ENCODE assay signal across 1 cellular context in the genomic region with DNA sequence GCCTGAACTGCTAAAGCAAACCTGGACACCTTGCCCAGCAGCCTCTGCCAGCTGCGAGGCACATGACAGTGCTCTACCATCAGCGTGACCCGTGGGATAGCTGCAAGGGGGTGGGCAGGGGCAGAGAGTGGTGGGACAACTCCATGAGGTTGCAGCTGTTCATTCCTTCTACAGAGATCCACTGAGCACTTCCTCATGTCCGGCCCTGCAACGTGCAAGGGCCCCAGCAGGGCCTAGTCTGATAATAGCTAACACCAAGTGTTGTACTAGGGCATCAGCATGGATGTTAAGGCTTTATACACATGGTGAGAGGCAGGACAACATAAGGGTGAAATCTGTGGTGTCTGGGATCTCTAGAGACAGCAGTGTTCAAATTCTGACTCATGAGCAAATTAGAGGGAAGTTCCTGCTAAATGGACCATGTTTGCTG.
TF ChIP-seq lines count a peak whose summit lies in the region.

No MANE protein-coding gene starts in this region.

TF ChIP-seq in GM12878, 131 proteins besides CTCF, POLR2A, EP300 and RAD21 (continues in another document):
- TF ChIP-seq, protein P1, sequence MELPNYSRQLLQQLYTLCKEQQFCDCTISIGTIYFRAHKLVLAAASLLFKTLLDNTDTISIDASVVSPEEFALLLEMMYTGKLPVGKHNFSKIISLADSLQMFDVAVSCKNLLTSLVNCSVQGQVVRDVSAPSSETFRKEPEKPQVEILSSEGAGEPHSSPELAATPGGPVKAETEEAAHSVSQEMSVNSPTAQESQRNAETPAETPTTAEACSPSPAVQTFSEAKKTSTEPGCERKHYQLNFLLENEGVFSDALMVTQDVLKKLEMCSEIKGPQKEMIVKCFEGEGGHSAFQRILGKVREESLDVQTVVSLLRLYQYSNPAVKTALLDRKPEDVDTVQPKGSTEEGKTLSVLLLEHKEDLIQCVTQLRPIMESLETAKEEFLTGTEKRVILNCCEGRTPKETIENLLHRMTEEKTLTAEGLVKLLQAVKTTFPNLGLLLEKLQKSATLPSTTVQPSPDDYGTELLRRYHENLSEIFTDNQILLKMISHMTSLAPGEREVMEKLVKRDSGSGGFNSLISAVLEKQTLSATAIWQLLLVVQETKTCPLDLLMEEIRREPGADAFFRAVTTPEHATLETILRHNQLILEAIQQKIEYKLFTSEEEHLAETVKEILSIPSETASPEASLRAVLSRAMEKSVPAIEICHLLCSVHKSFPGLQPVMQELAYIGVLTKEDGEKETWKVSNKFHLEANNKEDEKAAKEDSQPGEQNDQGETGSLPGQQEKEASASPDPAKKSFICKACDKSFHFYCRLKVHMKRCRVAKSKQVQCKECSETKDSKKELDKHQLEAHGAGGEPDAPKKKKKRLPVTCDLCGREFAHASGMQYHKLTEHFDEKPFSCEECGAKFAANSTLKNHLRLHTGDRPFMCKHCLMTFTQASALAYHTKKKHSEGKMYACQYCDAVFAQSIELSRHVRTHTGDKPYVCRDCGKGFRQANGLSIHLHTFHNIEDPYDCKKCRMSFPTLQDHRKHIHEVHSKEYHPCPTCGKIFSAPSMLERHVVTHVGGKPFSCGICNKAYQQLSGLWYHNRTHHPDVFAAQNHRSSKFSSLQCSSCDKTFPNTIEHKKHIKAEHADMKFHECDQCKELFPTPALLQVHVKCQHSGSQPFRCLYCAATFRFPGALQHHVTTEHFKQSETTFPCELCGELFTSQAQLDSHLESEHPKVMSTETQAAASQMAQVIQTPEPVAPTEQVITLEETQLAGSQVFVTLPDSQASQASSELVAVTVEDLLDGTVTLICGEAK (IDR thresholded peaks at IDR 0.05; ENCODE audit: borderline replicate concordance): no peak
- TF ChIP-seq, protein P2, sequence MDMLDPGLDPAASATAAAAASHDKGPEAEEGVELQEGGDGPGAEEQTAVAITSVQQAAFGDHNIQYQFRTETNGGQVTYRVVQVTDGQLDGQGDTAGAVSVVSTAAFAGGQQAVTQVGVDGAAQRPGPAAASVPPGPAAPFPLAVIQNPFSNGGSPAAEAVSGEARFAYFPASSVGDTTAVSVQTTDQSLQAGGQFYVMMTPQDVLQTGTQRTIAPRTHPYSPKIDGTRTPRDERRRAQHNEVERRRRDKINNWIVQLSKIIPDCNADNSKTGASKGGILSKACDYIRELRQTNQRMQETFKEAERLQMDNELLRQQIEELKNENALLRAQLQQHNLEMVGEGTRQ (IDR thresholded peaks at IDR 0.05; ENCODE audit: borderline replicate concordance, low read depth, low read length): no peak
- TF ChIP-seq EED (IDR thresholded peaks at IDR 0.05; ENCODE audit: low read depth) (peak; percentile 43; the same call in 1 of the 2 replicates), NRF1 (conservative IDR thresholded peaks at IDR 0.05; ENCODE audit: low read depth, low read length) (no peak), FOXM1 (IDR thresholded peaks at IDR 0.05; ENCODE audit: low read depth, low read length) (no peak), CREM (IDR thresholded peaks at IDR 0.05; ENCODE audit: low read depth) (no peak), CEBPB (IDR thresholded peaks at IDR 0.05; ENCODE audit: borderline replicate concordance in 1 of 2, low read depth in 2 of 2, low read length in 2 of 2) (no peak), IKZF1 (conservative IDR thresholded peaks at IDR 0.05) (peak; percentile 40), MEF2B (IDR thresholded peaks at IDR 0.05; ENCODE audit: partially characterized antibody, poor library complexity, severe bottlenecking) (peak; percentile 72), DPF2 (IDR thresholded peaks at IDR 0.05) (no peak; the same call in 1 of the 2 replicates), BMI1 (IDR thresholded peaks at IDR 0.05; ENCODE audit: borderline replicate concordance) (no peak), SPI1 (IDR thresholded peaks at IDR 0.05; ENCODE audit: borderline replicate concordance, insufficient read depth, low read depth, low read length) (peak; percentile 56; the same call in 1 of the 2 replicates), RCOR1 (conservative IDR thresholded peaks at IDR 0.05; ENCODE audit: low read depth, low read length) (no peak), RELA (IDR thresholded peaks at IDR 0.05; ENCODE audit: borderline replicate concordance, partially characterized antibody) (no peak), RAD51 (IDR thresholded peaks at IDR 0.05) (no peak), IKZF2 (IDR thresholded peaks at IDR 0.05) (peak; percentile 26 to 65; a peak in 3 of 4 replicates), ATF7 (IDR thresholded peaks at IDR 0.05; ENCODE audit: low read depth) (no peak), SMAD5 (IDR thresholded peaks at IDR 0.05; ENCODE audit: low read depth) (no peak), TCF7 (IDR thresholded peaks at IDR 0.05; ENCODE audit: borderline replicate concordance) (no peak), MTA2 (IDR thresholded peaks at IDR 0.05; ENCODE audit: low read depth) (peak; percentile 53; the same call in 1 of the 2 replicates), MEF2A (IDR thresholded peaks at IDR 0.05; ENCODE audit: insufficient read depth, low read depth, low read length) (no peak), CBX3 (IDR thresholded peaks at IDR 0.05; ENCODE audit: borderline replicate concordance, low read depth) (no peak), BCL11A (IDR thresholded peaks at IDR 0.05; ENCODE audit: low read depth, low read length) (peak; percentile 39; the same call in 1 of the 2 replicates), SIN3A (IDR thresholded peaks at IDR 0.05; ENCODE audit: low read depth, low read length) (no peak), RUNX3 (IDR thresholded peaks at IDR 0.05; ENCODE audit: low read length) (peak; percentile 59; the same call in 1 of the 2 replicates)
- TF ChIP-seq, protein P3, sequence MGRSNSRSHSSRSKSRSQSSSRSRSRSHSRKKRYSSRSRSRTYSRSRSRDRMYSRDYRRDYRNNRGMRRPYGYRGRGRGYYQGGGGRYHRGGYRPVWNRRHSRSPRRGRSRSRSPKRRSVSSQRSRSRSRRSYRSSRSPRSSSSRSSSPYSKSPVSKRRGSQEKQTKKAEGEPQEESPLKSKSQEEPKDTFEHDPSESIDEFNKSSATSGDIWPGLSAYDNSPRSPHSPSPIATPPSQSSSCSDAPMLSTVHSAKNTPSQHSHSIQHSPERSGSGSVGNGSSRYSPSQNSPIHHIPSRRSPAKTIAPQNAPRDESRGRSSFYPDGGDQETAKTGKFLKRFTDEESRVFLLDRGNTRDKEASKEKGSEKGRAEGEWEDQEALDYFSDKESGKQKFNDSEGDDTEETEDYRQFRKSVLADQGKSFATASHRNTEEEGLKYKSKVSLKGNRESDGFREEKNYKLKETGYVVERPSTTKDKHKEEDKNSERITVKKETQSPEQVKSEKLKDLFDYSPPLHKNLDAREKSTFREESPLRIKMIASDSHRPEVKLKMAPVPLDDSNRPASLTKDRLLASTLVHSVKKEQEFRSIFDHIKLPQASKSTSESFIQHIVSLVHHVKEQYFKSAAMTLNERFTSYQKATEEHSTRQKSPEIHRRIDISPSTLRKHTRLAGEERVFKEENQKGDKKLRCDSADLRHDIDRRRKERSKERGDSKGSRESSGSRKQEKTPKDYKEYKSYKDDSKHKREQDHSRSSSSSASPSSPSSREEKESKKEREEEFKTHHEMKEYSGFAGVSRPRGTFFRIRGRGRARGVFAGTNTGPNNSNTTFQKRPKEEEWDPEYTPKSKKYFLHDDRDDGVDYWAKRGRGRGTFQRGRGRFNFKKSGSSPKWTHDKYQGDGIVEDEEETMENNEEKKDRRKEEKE (IDR thresholded peaks at IDR 0.05): no peak
- TF ChIP-seq, protein P4, sequence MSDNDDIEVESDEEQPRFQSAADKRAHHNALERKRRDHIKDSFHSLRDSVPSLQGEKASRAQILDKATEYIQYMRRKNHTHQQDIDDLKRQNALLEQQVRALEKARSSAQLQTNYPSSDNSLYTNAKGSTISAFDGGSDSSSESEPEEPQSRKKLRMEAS (IDR thresholded peaks at IDR 0.05; ENCODE audit: low read depth, low read length): no peak
- TF ChIP-seq, protein P5, sequence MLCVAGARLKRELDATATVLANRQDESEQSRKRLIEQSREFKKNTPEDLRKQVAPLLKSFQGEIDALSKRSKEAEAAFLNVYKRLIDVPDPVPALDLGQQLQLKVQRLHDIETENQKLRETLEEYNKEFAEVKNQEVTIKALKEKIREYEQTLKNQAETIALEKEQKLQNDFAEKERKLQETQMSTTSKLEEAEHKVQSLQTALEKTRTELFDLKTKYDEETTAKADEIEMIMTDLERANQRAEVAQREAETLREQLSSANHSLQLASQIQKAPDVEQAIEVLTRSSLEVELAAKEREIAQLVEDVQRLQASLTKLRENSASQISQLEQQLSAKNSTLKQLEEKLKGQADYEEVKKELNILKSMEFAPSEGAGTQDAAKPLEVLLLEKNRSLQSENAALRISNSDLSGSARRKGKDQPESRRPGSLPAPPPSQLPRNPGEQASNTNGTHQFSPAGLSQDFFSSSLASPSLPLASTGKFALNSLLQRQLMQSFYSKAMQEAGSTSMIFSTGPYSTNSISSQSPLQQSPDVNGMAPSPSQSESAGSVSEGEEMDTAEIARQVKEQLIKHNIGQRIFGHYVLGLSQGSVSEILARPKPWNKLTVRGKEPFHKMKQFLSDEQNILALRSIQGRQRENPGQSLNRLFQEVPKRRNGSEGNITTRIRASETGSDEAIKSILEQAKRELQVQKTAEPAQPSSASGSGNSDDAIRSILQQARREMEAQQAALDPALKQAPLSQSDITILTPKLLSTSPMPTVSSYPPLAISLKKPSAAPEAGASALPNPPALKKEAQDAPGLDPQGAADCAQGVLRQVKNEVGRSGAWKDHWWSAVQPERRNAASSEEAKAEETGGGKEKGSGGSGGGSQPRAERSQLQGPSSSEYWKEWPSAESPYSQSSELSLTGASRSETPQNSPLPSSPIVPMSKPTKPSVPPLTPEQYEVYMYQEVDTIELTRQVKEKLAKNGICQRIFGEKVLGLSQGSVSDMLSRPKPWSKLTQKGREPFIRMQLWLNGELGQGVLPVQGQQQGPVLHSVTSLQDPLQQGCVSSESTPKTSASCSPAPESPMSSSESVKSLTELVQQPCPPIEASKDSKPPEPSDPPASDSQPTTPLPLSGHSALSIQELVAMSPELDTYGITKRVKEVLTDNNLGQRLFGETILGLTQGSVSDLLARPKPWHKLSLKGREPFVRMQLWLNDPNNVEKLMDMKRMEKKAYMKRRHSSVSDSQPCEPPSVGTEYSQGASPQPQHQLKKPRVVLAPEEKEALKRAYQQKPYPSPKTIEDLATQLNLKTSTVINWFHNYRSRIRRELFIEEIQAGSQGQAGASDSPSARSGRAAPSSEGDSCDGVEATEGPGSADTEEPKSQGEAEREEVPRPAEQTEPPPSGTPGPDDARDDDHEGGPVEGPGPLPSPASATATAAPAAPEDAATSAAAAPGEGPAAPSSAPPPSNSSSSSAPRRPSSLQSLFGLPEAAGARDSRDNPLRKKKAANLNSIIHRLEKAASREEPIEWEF (IDR thresholded peaks at IDR 0.05; ENCODE audit: insufficient replicate concordance, low read depth, low read length): no peak
- TF ChIP-seq, protein P6, sequence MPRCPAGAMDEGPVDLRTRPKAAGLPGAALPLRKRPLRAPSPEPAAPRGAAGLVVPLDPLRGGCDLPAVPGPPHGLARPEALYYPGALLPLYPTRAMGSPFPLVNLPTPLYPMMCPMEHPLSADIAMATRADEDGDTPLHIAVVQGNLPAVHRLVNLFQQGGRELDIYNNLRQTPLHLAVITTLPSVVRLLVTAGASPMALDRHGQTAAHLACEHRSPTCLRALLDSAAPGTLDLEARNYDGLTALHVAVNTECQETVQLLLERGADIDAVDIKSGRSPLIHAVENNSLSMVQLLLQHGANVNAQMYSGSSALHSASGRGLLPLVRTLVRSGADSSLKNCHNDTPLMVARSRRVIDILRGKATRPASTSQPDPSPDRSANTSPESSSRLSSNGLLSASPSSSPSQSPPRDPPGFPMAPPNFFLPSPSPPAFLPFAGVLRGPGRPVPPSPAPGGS (IDR thresholded peaks at IDR 0.05; ENCODE audit: borderline replicate concordance, insufficient read depth, low read depth, low read length, poor library complexity, severe bottlenecking): no peak
- TF ChIP-seq, protein P7, sequence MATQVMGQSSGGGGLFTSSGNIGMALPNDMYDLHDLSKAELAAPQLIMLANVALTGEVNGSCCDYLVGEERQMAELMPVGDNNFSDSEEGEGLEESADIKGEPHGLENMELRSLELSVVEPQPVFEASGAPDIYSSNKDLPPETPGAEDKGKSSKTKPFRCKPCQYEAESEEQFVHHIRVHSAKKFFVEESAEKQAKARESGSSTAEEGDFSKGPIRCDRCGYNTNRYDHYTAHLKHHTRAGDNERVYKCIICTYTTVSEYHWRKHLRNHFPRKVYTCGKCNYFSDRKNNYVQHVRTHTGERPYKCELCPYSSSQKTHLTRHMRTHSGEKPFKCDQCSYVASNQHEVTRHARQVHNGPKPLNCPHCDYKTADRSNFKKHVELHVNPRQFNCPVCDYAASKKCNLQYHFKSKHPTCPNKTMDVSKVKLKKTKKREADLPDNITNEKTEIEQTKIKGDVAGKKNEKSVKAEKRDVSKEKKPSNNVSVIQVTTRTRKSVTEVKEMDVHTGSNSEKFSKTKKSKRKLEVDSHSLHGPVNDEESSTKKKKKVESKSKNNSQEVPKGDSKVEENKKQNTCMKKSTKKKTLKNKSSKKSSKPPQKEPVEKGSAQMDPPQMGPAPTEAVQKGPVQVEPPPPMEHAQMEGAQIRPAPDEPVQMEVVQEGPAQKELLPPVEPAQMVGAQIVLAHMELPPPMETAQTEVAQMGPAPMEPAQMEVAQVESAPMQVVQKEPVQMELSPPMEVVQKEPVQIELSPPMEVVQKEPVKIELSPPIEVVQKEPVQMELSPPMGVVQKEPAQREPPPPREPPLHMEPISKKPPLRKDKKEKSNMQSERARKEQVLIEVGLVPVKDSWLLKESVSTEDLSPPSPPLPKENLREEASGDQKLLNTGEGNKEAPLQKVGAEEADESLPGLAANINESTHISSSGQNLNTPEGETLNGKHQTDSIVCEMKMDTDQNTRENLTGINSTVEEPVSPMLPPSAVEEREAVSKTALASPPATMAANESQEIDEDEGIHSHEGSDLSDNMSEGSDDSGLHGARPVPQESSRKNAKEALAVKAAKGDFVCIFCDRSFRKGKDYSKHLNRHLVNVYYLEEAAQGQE (IDR thresholded peaks at IDR 0.05; ENCODE audit: low read depth, low read length): no peak
- TF ChIP-seq, protein P8, sequence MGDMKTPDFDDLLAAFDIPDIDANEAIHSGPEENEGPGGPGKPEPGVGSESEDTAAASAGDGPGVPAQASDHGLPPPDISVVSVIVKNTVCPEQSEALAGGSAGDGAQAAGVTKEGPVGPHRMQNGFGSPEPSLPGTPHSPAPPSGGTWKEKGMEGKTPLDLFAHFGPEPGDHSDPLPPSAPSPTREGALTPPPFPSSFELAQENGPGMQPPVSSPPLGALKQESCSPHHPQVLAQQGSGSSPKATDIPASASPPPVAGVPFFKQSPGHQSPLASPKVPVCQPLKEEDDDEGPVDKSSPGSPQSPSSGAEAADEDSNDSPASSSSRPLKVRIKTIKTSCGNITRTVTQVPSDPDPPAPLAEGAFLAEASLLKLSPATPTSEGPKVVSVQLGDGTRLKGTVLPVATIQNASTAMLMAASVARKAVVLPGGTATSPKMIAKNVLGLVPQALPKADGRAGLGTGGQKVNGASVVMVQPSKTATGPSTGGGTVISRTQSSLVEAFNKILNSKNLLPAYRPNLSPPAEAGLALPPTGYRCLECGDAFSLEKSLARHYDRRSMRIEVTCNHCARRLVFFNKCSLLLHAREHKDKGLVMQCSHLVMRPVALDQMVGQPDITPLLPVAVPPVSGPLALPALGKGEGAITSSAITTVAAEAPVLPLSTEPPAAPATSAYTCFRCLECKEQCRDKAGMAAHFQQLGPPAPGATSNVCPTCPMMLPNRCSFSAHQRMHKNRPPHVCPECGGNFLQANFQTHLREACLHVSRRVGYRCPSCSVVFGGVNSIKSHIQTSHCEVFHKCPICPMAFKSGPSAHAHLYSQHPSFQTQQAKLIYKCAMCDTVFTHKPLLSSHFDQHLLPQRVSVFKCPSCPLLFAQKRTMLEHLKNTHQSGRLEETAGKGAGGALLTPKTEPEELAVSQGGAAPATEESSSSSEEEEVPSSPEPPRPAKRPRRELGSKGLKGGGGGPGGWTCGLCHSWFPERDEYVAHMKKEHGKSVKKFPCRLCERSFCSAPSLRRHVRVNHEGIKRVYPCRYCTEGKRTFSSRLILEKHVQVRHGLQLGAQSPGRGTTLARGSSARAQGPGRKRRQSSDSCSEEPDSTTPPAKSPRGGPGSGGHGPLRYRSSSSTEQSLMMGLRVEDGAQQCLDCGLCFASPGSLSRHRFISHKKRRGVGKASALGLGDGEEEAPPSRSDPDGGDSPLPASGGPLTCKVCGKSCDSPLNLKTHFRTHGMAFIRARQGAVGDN (IDR thresholded peaks at IDR 0.05): peak; percentile 59
